Comparison of ENCODE assay signal across 10 cellular contexts in genomic region chr9:136688274-136689107, GRCh38. TPM values are rescaled to one million over a fixed set of nuclear protein-coding genes. Genes with fewer than 3 reads are reported as not detected.
DNase-seq lines count a peak whose midpoint lies in the region; ATAC-seq and TF ChIP-seq lines count a peak whose summit lies in the region.
"Had no signal": no experiment of that assay in that cellular context is flagged by ENCODE, and none has a peak within 500 bp of the region (broad histone marks: within the 10 kb centered on the region; RNA-seq: fewer than 3 reads in every experiment).

No MANE protein-coding gene starts in this region.

- in situ Hi-C loops in GM23248 (cut with MboI): no loop called here

- no peak overlapping the region for H2AFZ ChIP-seq in GM23248

- POLR2A ChIA-PET in WTC11 (lab: Charles Lee): interaction anchor here (1.0 kb wide), 1 partner anchor 40 kb away, joined by 3 read pairs; no protein-coding TSS in a partner anchor

- H3F3A ChIP-seq in GM23248 (ENCODE audit: insufficient read depth): 0 out of 2 replicates have a peak, but pooled peaks cover 6% of the 10 kb centered on the region

- H3K9me2 ChIP-seq in GM23248 (ENCODE audit: insufficient read depth): no peaks in the 10 kb centered on the region

- ATAC-seq in stimulated activated naive CD8-positive, alpha-beta T cell treated with anti-CD3 and anti-CD28 coated beads, Interleukin-15, Interleukin-2, amounts not matched to agents 100 U/mL and 50 U/mL, for 24 hours: no peak
- ATAC-seq in WTC11 (no peak), lung (ENCODE audit: insufficient read depth, low FRiP score) (no peak)

- intact Hi-C loops in vagina (cut with DNase I): no loop called here

- peaks cover 0 to 2% of the 10 kb centered on the region in 2 donors for H3K36me3 ChIP-seq in lung (ENCODE audit: control insufficient read depth in 2 of 2, insufficient read depth in 2 of 2, low read length in 2 of 2)
- H3K36me3 ChIP-seq in vagina: no peaks in the 10 kb centered on the region
- no peaks in the 10 kb centered on the region for H3K36me3 ChIP-seq in GM23248 (ENCODE audit: low read depth)
- H3K36me3 ChIP-seq: ovary had no signal

- H3K9ac ChIP-seq in GM23248: no peak overlapping the region

- TF ChIP-seq CTCF in WTC11 (IDR thresholded peaks at IDR 0.05) (no peak), lung (IDR thresholded peaks at IDR 0.05; ENCODE audit: control extremely low read depth, extremely low read depth) (no peak), vagina (IDR thresholded peaks at IDR 0.05) (no peak)

- H3K4me3 ChIP-seq in lung (no peak overlapping the region), vagina (no peak overlapping the region), GM23248 (no peak overlapping the region)

- H3K27ac ChIP-seq in lung (ENCODE audit: low read depth in 1 of 2, low read length in 1 of 2) (peak overlapping the region; percentile 43 to 71), vagina (peak overlapping the region; percentile 71), GM23248 (no peak overlapping the region)
- H3K27ac ChIP-seq: ovary had no signal

- no peak overlapping the region for H3K27ac Mint-ChIP-seq in stimulated activated naive CD8-positive, alpha-beta T cell treated with anti-CD3 and anti-CD28 coated beads, Interleukin-15, Interleukin-2, amounts not matched to agents 100 ng/mL and 50 ng/mL, for 24 hours
- no peak overlapping the region for H3K27ac Mint-ChIP-seq in WTC11

- H3K79me2 ChIP-seq in GM23248 (ENCODE audit: insufficient read depth): peaks cover 30% of the 10 kb centered on the region

- H3K4me2 ChIP-seq in GM23248 (ENCODE audit: unreplicated experiment): no peak overlapping the region

- no peaks in the 10 kb centered on the region for H3K9me3 ChIP-seq in lung (ENCODE audit: control insufficient read depth in 2 of 2, insufficient read depth in 1 of 2, low read length in 1 of 2)
- H3K9me3 ChIP-seq in vagina: no peaks in the 10 kb centered on the region
- no peaks in the 10 kb centered on the region for H3K9me3 ChIP-seq in GM23248 (ENCODE audit: low read depth)
- H3K9me3 ChIP-seq: ovary had no signal

- WGBS in lung, 2 donors: 65 to 70% methylated on average over 21 of the region's 21 CpGs
- WGBS in GM23248 (ENCODE audit: low coverage in 1 of 2, low lambda C conversion rate in 2 of 2, missing lambda C conversion rate in 2 of 2), 2 experiments: 38 to 45% methylated on average over 19 to 20 of the region's 21 CpGs

- TF ChIP-seq POLR2A in vagina (IDR thresholded peaks at IDR 0.05): no peak

- peak overlapping the region; percentile 13 for H3K4me3 Mint-ChIP-seq in stimulated activated naive CD8-positive, alpha-beta T cell treated with anti-CD3 and anti-CD28 coated beads, Interleukin-15, Interleukin-2, amounts not matched to agents 100 ng/mL and 50 ng/mL, for 24 hours
- H3K4me3 Mint-ChIP-seq in WTC11: peak overlapping the region; percentile 49

- CTCF ChIA-PET in WTC11 (lab: Charles Lee): interaction anchor here (0.7 to 9.6 kb wide), 6 partner anchors 13 to 86 kb away, joined by 3 to 103 read pairs (median 4); no protein-coding TSS in a partner anchor

- H3K36me3 Mint-ChIP-seq in stimulated activated naive CD8-positive, alpha-beta T cell treated with anti-CD3 and anti-CD28 coated beads, Interleukin-15, Interleukin-2, amounts not matched to agents 100 ng/mL and 50 ng/mL, for 24 hours (ENCODE audit: low read depth): no peaks in the 10 kb centered on the region
- H3K36me3 Mint-ChIP-seq in WTC11: no peaks in the 10 kb centered on the region

- H3K27me3 Mint-ChIP-seq in stimulated activated naive CD8-positive, alpha-beta T cell treated with anti-CD3 and anti-CD28 coated beads, Interleukin-15, Interleukin-2, amounts not matched to agents 100 ng/mL and 50 ng/mL, for 24 hours: peaks cover 6% of the 10 kb centered on the region
- no peaks in the 10 kb centered on the region; the same call in 1 of the 2 replicates for H3K27me3 Mint-ChIP-seq in WTC11 (ENCODE audit: low read depth)

- no peak for DNase-seq in stimulated activated naive CD8-positive, alpha-beta T cell treated with anti-CD3 and anti-CD28 coated beads, Interleukin-15, Interleukin-2, amounts not matched to agents 100 U/mL and 50 U/mL, for 24 hours
- DNase-seq in WTC11 (ENCODE audit: low spot score): no peak
- no peak for DNase-seq in lung (ENCODE audit: low spot score)
- no peak for DNase-seq in vagina (ENCODE audit: extremely low spot score in 2 of 2)
- no peak for DNase-seq in GM23248
- no peak for DNase-seq in AG08396 (ENCODE audit: low spot score)
- no peak for DNase-seq in stimulated activated naive CD4-positive, alpha-beta T cell (lab: John Stamatoyannopoulos, UW)
- DNase-seq: activated CD4-positive, CD25-positive, alpha-beta regulatory T cell treated with anti-CD3 and anti-CD28 coated beads, Interleukin-2, amount 50 U/mL, for 72 hours had no signal

- no peaks in the 10 kb centered on the region for H4K20me1 ChIP-seq in GM23248 (ENCODE audit: insufficient read depth)

- H3K27me3 ChIP-seq in lung (ENCODE audit: control insufficient read depth, insufficient read depth) (no peaks in the 10 kb centered on the region), vagina (no peaks in the 10 kb centered on the region), GM23248 (replicated peaks; ENCODE audit: insufficient read depth) (no peaks in the 10 kb centered on the region)
- H3K27me3 ChIP-seq: ovary had no signal

- peaks cover 6 to 24% of the 10 kb centered on the region in 2 donors for H3K4me1 ChIP-seq in lung (ENCODE audit: control insufficient read depth in 2 of 2, insufficient read depth in 2 of 2, low read length in 2 of 2)
- H3K4me1 ChIP-seq in vagina: peaks cover 36% of the 10 kb centered on the region
- peaks cover 5% of the 10 kb centered on the region for H3K4me1 ChIP-seq in GM23248 (ENCODE audit: insufficient read depth)

- no peaks in the 10 kb centered on the region for H3K9me3 Mint-ChIP-seq in stimulated activated naive CD8-positive, alpha-beta T cell treated with anti-CD3 and anti-CD28 coated beads, Interleukin-15, Interleukin-2, amounts not matched to agents 100 ng/mL and 50 ng/mL, for 24 hours
- H3K9me3 Mint-ChIP-seq in WTC11: no peaks in the 10 kb centered on the region

- no peaks in the 10 kb centered on the region for H3K4me1 Mint-ChIP-seq in stimulated activated naive CD8-positive, alpha-beta T cell treated with anti-CD3 and anti-CD28 coated beads, Interleukin-15, Interleukin-2, amounts not matched to agents 100 ng/mL and 50 ng/mL, for 24 hours (ENCODE audit: low read depth)
- peaks cover 14% of the 10 kb centered on the region for H3K4me1 Mint-ChIP-seq in WTC11

TF ChIP-seq in WTC11, 78 proteins besides CTCF, POLR2A, EP300 and RAD21 (continues in another document):
- TF ChIP-seq ATF1 (CRISPR knock-in tag; IDR thresholded peaks at IDR 0.05): no peak
- TF ChIP-seq, protein P1, sequence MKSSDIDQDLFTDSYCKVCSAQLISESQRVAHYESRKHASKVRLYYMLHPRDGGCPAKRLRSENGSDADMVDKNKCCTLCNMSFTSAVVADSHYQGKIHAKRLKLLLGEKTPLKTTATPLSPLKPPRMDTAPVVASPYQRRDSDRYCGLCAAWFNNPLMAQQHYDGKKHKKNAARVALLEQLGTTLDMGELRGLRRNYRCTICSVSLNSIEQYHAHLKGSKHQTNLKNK (CRISPR knock-in tag; IDR thresholded peaks at IDR 0.05): no peak
- no peak for TF ChIP-seq SOX15 (CRISPR knock-in tag; IDR thresholded peaks at IDR 0.05)
- TF ChIP-seq, protein P2, sequence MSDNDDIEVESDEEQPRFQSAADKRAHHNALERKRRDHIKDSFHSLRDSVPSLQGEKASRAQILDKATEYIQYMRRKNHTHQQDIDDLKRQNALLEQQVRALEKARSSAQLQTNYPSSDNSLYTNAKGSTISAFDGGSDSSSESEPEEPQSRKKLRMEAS (CRISPR knock-in tag; IDR thresholded peaks at IDR 0.05): no peak
- TF ChIP-seq EMX1 (CRISPR knock-in tag; IDR thresholded peaks at IDR 0.05): no peak
- TF ChIP-seq GTF2I (CRISPR knock-in tag; conservative IDR thresholded peaks at IDR 0.05): peak; percentile 66

RNA-seq across cellular contexts. Expression of gene AGPAT2, which starts 1.2 kb away (rescaled TPM):
- total RNA-seq in WTC11 (2021) (40.2 to 42.2 TPM (median 41.2 TPM) in 3 replicates), lung (100 to 1,000 TPM in 1 of 2 donors, 10 to 100 TPM in 1; 81.7 to 184 TPM), vagina (87.2 TPM)
- polyA plus RNA-seq in lung (100 to 1,000 TPM; 169 to 277 TPM), GM23248 (2016; fragmentation: Nextera tagmentation; extraction: Ambion mirVana) (68.7 and 80.3 TPM in 2 replicates)
- 50.8 and 58.3 TPM in 2 replicates for total RNA-seq in GM23248 (2014; rRNA removed; shearing (Covaris generic))

RNA-seq across cellular contexts. Expression of gene DIPK1B, which starts 23.9 kb away (rescaled TPM):
- total RNA-seq in WTC11 (2021) (45.4 to 49.8 TPM (median 48.9 TPM) in 3 replicates), lung (10 to 100 TPM; 14.5 to 26.7 TPM), vagina (11.5 TPM)
- polyA plus RNA-seq in lung (10 to 100 TPM; 12.5 to 13.3 TPM), GM23248 (2016; fragmentation: Nextera tagmentation; extraction: Ambion mirVana) (0.15 TPM in 1 of 2 replicates, not detected in the other)
- total RNA-seq in GM23248 (2014; rRNA removed; shearing (Covaris generic)): not detected in 2 replicates

RNA-seq across cellular contexts. Expression of gene EGFL7, which starts 25.8 kb away (rescaled TPM):
- 54.6 to 64.9 TPM (median 62.8 TPM) in 3 replicates for total RNA-seq in WTC11 (2021)
- 100 to 1,000 TPM; 128 to 177 TPM for total RNA-seq in lung
- 100 to 1,000 TPM; 275 to 379 TPM for polyA plus RNA-seq in lung
- 272 TPM for total RNA-seq in vagina
- 13.7 and 15.3 TPM in 2 replicates for total RNA-seq in GM23248 (2014; rRNA removed; shearing (Covaris generic))
- 15.3 and 15.7 TPM in 2 replicates for polyA plus RNA-seq in GM23248 (2016; fragmentation: Nextera tagmentation; extraction: Ambion mirVana)

RNA-seq across cellular contexts. Expression of gene LCN10, which starts 54.2 kb away (rescaled TPM):
- total RNA-seq in WTC11 (2021) (2.4 to 3.7 TPM (median 3.3 TPM) in 3 replicates), lung (1 to 10 TPM in 1 of 2 donors, not detected in 1; 4.7 TPM), vagina (8.3 TPM)
- polyA plus RNA-seq in lung (1 to 10 TPM in 1 of 2 donors, under 1 TPM in 1; 0.72 to 6.4 TPM), GM23248 (2016; fragmentation: Nextera tagmentation; extraction: Ambion mirVana) (not detected in 2 replicates)
- total RNA-seq in GM23248 (2014; rRNA removed; shearing (Covaris generic)): not detected in 2 replicates

RNA-seq across cellular contexts. Expression of gene LCN6, which starts 59.8 kb away (rescaled TPM):
- total RNA-seq in WTC11 (2021): not detected in 3 replicates
- 1 to 10 TPM in 1 of 2 donors, not detected in 1; 8.6 TPM for total RNA-seq in lung
- polyA plus RNA-seq in lung: 10 to 100 TPM in 1 of 2 donors, 1 to 10 TPM in 1; 1.4 to 12.3 TPM
- 17.9 TPM for total RNA-seq in vagina
- not detected in 2 replicates for total RNA-seq in GM23248 (2014; rRNA removed; shearing (Covaris generic))
- polyA plus RNA-seq in GM23248 (2016; fragmentation: Nextera tagmentation; extraction: Ambion mirVana): not detected in 2 replicates

Comparison
In these comparisons a context has a peak if more than half of its experiments do, and no peak if none do; other contexts are left out.
1. RNA of gene DIPK1B, which starts 23.9 kb away (total RNA-seq): 45.4 to 49.8 TPM in WTC11, 14.5 to 26.7 TPM in lung and 11.5 TPM in vagina (single experiment); not detected in GM23248; every median in the first group is over 10 times any median in the second.